Comparison of ENCODE assay signal across 8 cellular contexts in the genomic region with DNA sequence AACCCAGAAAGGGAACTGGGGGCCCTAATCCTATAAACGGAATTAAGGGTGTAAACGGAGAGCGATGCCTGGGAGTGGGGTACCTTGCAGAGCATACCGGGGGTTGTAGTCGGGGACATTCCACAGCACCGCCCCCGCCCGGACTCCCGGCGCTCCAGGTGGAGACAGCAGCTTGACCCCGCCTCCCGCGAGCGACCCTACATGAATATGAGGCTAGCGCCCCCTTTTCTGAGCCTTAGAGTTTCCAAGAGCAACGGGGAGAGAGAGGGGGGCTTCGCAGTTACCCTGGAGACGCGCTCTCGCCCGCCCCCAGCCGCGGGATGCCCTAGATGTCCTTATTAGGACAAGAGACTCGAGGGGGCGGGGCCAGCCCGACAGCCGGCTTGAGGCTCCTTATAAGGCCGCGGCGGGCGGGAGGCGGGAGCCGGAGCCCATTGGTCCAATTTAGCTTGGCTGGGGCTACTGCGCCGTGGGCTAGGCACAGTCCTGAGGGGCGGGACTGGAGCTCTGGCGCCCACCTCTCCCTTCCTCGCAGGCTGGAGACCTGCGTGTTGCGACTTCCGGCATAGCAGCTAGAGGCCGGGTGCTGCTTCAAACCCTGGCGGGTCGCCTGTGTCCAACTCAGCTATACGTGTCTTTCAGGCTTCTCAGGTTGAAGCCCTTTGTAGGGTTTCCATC. TPM values are rescaled to one million over a fixed set of nuclear protein-coding genes. Genes with fewer than 3 reads are reported as not detected.
DNase-seq lines count a peak whose midpoint lies in the region; ATAC-seq and TF ChIP-seq lines count a peak whose summit lies in the region.

No MANE protein-coding gene starts in this region.

- H3K27me3 Mint-ChIP-seq in activated T-cell treated with anti-CD3 and anti-CD28 coated beads, Interleukin-2, amount 50 U/mL, for 4 hours (ENCODE audit: low read depth), result no peaks in the 10 kb centered on the region

- peaks cover 32% of the 10 kb centered on the region for H4K20me1 ChIP-seq in PC-9 (ENCODE audit: insufficient read depth)

- peaks cover 61% of the 10 kb centered on the region for H3K79me2 ChIP-seq in PC-9 (ENCODE audit: low read depth)

- DNase-seq in DMS53 (lab: John Stamatoyannopoulos, UW) (peak; percentile 100), KBM-7 (peak; percentile 97), PC-9 (peak; percentile 96 to 99)
- peak; percentile 96 for DNase-seq in activated T-cell treated with anti-CD3 and anti-CD28 coated beads, Interleukin-2, amount 50 U/mL, for 4 hours
- DNase-seq in stimulated activated CD8-positive, alpha-beta memory T cell treated with anti-CD3 and anti-CD28 coated beads, Interleukin-4, amount 100 ng/mL, for 48 hours, result peak; percentile 99

- peaks cover 59% of the 10 kb centered on the region for H3K4me1 Mint-ChIP-seq in activated T-cell treated with anti-CD3 and anti-CD28 coated beads, Interleukin-2, amount 50 U/mL, for 4 hours (ENCODE audit: low read depth)

- in situ Hi-C loops in KBM-7 (cut with MboI; ENCODE audit: low pct_unique_long_range_greater_than_20kb, low sequenced_read_pairs), result no loop called here

- peak overlapping the region; percentile 96 for H3K4me3 ChIP-seq in PC-9
- peak overlapping the region; percentile 64 to 90 for H3K4me3 ChIP-seq in esophagus (ENCODE audit: low read depth in 1 of 2, low read length in 2 of 2)
- peak overlapping the region; percentile 74 for H3K4me3 ChIP-seq in mucosa of stomach (ENCODE audit: low read length)

- CTCF ChIA-PET in PC-9 (lab: Charles Lee), result interaction anchor here (0.9 to 2.4 kb wide), 6 partner anchors 26 to 163 kb away, joined by 3 to 24 read pairs (median 8); a partner anchor contains a TSS

- no peaks in the 10 kb centered on the region for H3K9me2 ChIP-seq in PC-9 (ENCODE audit: insufficient read depth)

- H3K27ac ChIP-seq in PC-9, result peak overlapping the region; percentile 79
- peak overlapping the region; percentile 97 to 98 for H3K27ac ChIP-seq in esophagus (ENCODE audit: low read depth in 2 of 2, low read length in 1 of 2)

- WGBS in esophagus, 2 donors, result 0 to 1% methylated on average over 45 of the region's 45 CpGs

- peak overlapping the region; percentile 89 for H3K4me3 Mint-ChIP-seq in activated T-cell treated with anti-CD3 and anti-CD28 coated beads, Interleukin-2, amount 50 U/mL, for 4 hours

- peak overlapping the region; percentile 86 for H3K9ac ChIP-seq in mucosa of stomach (ENCODE audit: low read length)

- H2AFZ ChIP-seq in PC-9, result peak overlapping the region; percentile 92

- H3K9me3 ChIP-seq in PC-9 (ENCODE audit: insufficient read depth, low read depth) (no peaks in the 10 kb centered on the region), esophagus (ENCODE audit: control insufficient read depth in 2 of 2, insufficient read depth in 1 of 2, low read depth in 1 of 2, low read length in 1 of 2) (no peaks in the 10 kb centered on the region), mucosa of stomach (ENCODE audit: control insufficient read depth, low read length) (no peaks in the 10 kb centered on the region)

- H3K36me3 Mint-ChIP-seq in activated T-cell treated with anti-CD3 and anti-CD28 coated beads, Interleukin-2, amount 50 U/mL, for 4 hours (ENCODE audit: insufficient read depth), result peaks cover 30% of the 10 kb centered on the region

- POLR2A ChIA-PET in PC-9 (lab: Charles Lee; ENCODE audit: unreplicated experiment), result interaction anchor here (0.5 to 1.9 kb wide), 20 partner anchors 26 to 1925 kb away, joined by 3 to 29 read pairs (median 4); a partner anchor contains a TSS

- H3K36me3 ChIP-seq in PC-9 (ENCODE audit: low read depth) (peaks cover 36% of the 10 kb centered on the region), esophagus (ENCODE audit: control insufficient read depth in 2 of 2, insufficient read depth in 2 of 2, low read length in 1 of 2) (peaks cover 16 to 34% of the 10 kb centered on the region in 2 donors), mucosa of stomach (ENCODE audit: control insufficient read depth, insufficient read depth, low read length) (peaks cover 29% of the 10 kb centered on the region)

- H3K4me2 ChIP-seq in PC-9, result peak overlapping the region; percentile 88

- peaks cover 21% of the 10 kb centered on the region for H3K4me1 ChIP-seq in PC-9 (replicated peaks; ENCODE audit: insufficient read depth)
- H3K4me1 ChIP-seq in esophagus (ENCODE audit: control insufficient read depth in 2 of 2, insufficient read depth in 2 of 2, low read length in 1 of 2), result peaks cover 4 to 14% of the 10 kb centered on the region in 2 donors
- H3K4me1 ChIP-seq in mucosa of stomach (ENCODE audit: control insufficient read depth, insufficient read depth, low read length), result peaks cover 43% of the 10 kb centered on the region

- intact Hi-C loops in PC-9 (cut with micrococcal nuclease; ENCODE audit: unreplicated experiment), result loop anchor here (1.0 to 2.0 kb wide), 4 partner anchors 29 to 244 kb away; a partner anchor contains a TSS

- TF ChIP-seq CTCF in PC-9 (conservative IDR thresholded peaks at IDR 0.05), result peak; percentile 38; the same call in 1 of the 2 replicates

- BruUV-seq in PC-9 (replicated peaks; lab: Mats Ljungman, UMichigan), result no TSS peak

- ATAC-seq in GM21723 (IDR thresholded peaks at IDR 0.05; ENCODE audit: unreplicated experiment), result peak; percentile 55
- peak; percentile 64 to 68 for ATAC-seq in activated T-cell treated with anti-CD3 and anti-CD28 coated beads, Interleukin-2, amount 50 U/mL, for 4 hours

- H3K9me3 Mint-ChIP-seq in activated T-cell treated with anti-CD3 and anti-CD28 coated beads, Interleukin-2, amount 50 U/mL, for 4 hours, result no peaks in the 10 kb centered on the region

- no peaks in the 10 kb centered on the region for H3K27me3 ChIP-seq in PC-9 (ENCODE audit: insufficient read depth, low read depth)
- H3K27me3 ChIP-seq in esophagus (ENCODE audit: control insufficient read depth in 1 of 2, insufficient read depth in 2 of 2, low read length in 2 of 2), result no peaks in the 10 kb centered on the region
- no peaks in the 10 kb centered on the region for H3K27me3 ChIP-seq in mucosa of stomach (ENCODE audit: control insufficient read depth, insufficient read depth, low read length)

- H3F3A ChIP-seq in PC-9 (ENCODE audit: insufficient read depth, low read depth), result peaks cover 51% of the 10 kb centered on the region

RNA-seq across cellular contexts. Expression of a gene that starts 1.0 kb away (rescaled TPM):
- total RNA-seq in PC-9 (2021), result 62.7 and 64.2 TPM in 2 replicates
- 10 to 100 TPM; 60.8 to 72.9 (median 60.8) TPM for total RNA-seq in activated T-cell treated with anti-CD3 and anti-CD28 coated beads, Interleukin-2, amount 50 U/mL, for 4 hours
- 10 to 100 TPM; 32.1 to 48.0 TPM for polyA plus RNA-seq in esophagus

RNA-seq across cellular contexts. Expression of a gene that starts 1.3 kb away (rescaled TPM):
- 1,598 and 1,798 TPM in 2 replicates for total RNA-seq in PC-9 (2021)
- 1,000 to 10,000 TPM in 1 of 3 donors, 100 to 1,000 TPM in 2; 944 to 1,135 (median 977) TPM for total RNA-seq in activated T-cell treated with anti-CD3 and anti-CD28 coated beads, Interleukin-2, amount 50 U/mL, for 4 hours
- 100 to 1,000 TPM; 361 to 694 TPM for polyA plus RNA-seq in esophagus

RNA-seq across cellular contexts. Expression of a gene that starts 13.3 kb away (rescaled TPM):
- total RNA-seq in PC-9 (2021), result 18.1 and 32.3 TPM in 2 replicates
- 1 to 10 TPM; 1.0 to 2.9 (median 2.0) TPM for total RNA-seq in activated T-cell treated with anti-CD3 and anti-CD28 coated beads, Interleukin-2, amount 50 U/mL, for 4 hours
- 10 to 100 TPM in 1 of 2 donors, 1 to 10 TPM in 1; 9.2 to 13.1 TPM for polyA plus RNA-seq in esophagus

RNA-seq across cellular contexts. Expression of a gene that starts 20.4 kb away (rescaled TPM):
- total RNA-seq in PC-9 (2021), result not detected in 2 replicates
- 10 to 100 TPM in 2 of 3 donors, 1 to 10 TPM in 1; 8.4 to 12.3 (median 11.2) TPM for total RNA-seq in activated T-cell treated with anti-CD3 and anti-CD28 coated beads, Interleukin-2, amount 50 U/mL, for 4 hours
- polyA plus RNA-seq in esophagus, result 1 to 10 TPM; 1.3 to 1.7 TPM

RNA-seq across cellular contexts. Expression of a gene that starts 25.5 kb away (rescaled TPM):
- not detected in 2 replicates for total RNA-seq in PC-9 (2021)
- 1 to 10 TPM in 1 of 3 donors, under 1 TPM in 2; 0.52 to 1.4 (median 0.56) TPM for total RNA-seq in activated T-cell treated with anti-CD3 and anti-CD28 coated beads, Interleukin-2, amount 50 U/mL, for 4 hours
- polyA plus RNA-seq in esophagus, result under 1 TPM; 0.15 to 0.47 TPM

Comparison
In these comparisons a context has a peak if more than half of its experiments do, and no peak if none do; other contexts are left out.
1. Peak in every context shown above with its lines: DNase-seq, ATAC-seq, H3K4me3 ChIP-seq and H3K27ac ChIP-seq.